Comparison of ENCODE assay signal across 8 cellular contexts in the genomic region with DNA sequence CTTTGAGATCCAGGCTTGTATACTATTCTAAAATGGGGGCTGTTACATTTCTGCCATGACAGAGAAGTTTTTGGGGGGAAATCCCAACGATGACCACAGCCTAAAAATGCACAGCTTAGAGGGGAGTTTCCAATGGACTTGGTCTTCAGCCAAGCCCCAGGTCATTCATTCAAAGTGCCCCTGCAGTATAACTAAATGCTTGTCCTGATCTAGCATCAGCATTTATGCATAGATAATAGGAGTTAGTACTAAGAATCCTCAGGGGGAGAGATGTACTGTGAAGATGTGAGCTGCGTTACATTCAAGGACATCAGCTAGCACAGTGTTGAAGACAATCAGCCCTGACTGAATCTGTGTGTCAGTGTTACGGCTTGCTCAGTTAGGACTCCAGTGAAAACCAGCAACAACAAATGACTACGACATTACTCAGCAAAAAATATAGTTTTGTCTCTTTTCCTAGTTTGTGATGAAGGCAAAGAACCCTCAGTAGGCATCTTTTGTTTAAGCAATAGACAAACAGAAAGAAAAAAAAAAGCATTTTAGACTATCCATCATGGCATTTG.
DNase-seq lines count a peak whose midpoint lies in the region; ATAC-seq and TF ChIP-seq lines count a peak whose summit lies in the region.

No MANE protein-coding gene starts in this region.

- H2AFZ ChIP-seq in GM23248: peak overlapping the region; percentile 71
- H2AFZ ChIP-seq in OCI-LY1 (ENCODE audit: low read length): peak overlapping the region; percentile 39

- H3K36me3 ChIP-seq in GM23248 (ENCODE audit: low read depth): no peaks in the 10 kb centered on the region
- no peaks in the 10 kb centered on the region for H3K36me3 ChIP-seq in OCI-LY1 (ENCODE audit: insufficient read depth, low read length)

- H3K9me2 ChIP-seq in GM23248 (ENCODE audit: insufficient read depth): no peaks in the 10 kb centered on the region
- H3K9me2 ChIP-seq in OCI-LY1 (ENCODE audit: low read depth, low read length): no peaks in the 10 kb centered on the region

- 20 to 27% methylated on average over 4 of the region's 4 CpGs for WGBS in GM23248 (ENCODE audit: low coverage in 1 of 2, low lambda C conversion rate in 2 of 2, missing lambda C conversion rate in 2 of 2), 2 experiments

- no peaks in the 10 kb centered on the region for H3K27me3 ChIP-seq in GM23248 (replicated peaks; ENCODE audit: insufficient read depth)
- no peaks in the 10 kb centered on the region for H3K27me3 ChIP-seq in OCI-LY1 (ENCODE audit: insufficient read depth, low read length)

- peaks cover 5% of the 10 kb centered on the region for H3K36me3 Mint-ChIP-seq in nephron progenitor cell (ENCODE audit: low read depth)

- no peak overlapping the region for H3K27ac Mint-ChIP-seq in nephron progenitor cell

- H4K20me1 ChIP-seq in GM23248 (ENCODE audit: insufficient read depth) (no peaks in the 10 kb centered on the region), OCI-LY1 (ENCODE audit: insufficient read depth, low read length) (no peaks in the 10 kb centered on the region)

- H3K4me3 ChIP-seq in GM23248 (no peak overlapping the region), OCI-LY1 (ENCODE audit: low read depth, low read length, poor library complexity, severe bottlenecking) (no peak overlapping the region)

- TF ChIP-seq CTCF in OCI-LY1 (IDR thresholded peaks at IDR 0.05; ENCODE audit: low read length): no peak
- TF ChIP-seq CTCF in nephron progenitor cell (IDR thresholded peaks at IDR 0.05): no peak

- H3K4me1 ChIP-seq in GM23248 (ENCODE audit: insufficient read depth) (peaks cover 34% of the 10 kb centered on the region), OCI-LY1 (ENCODE audit: insufficient read depth, low read length, severe bottlenecking) (peaks cover 39% of the 10 kb centered on the region)

- H3K4me2 ChIP-seq in GM23248 (ENCODE audit: unreplicated experiment) (peak overlapping the region; percentile 73), OCI-LY1 (ENCODE audit: low read length) (peak overlapping the region; percentile 48)

- no peaks in the 10 kb centered on the region for H3K9me3 ChIP-seq in GM23248 (ENCODE audit: low read depth)
- H3K9me3 ChIP-seq in OCI-LY1 (ENCODE audit: low read length): no peaks in the 10 kb centered on the region

- peak overlapping the region; percentile 76 for H3K9ac ChIP-seq in GM23248
- no peak overlapping the region; the same call in 1 of the 2 replicates for H3K9ac ChIP-seq in OCI-LY1 (ENCODE audit: low read length)

- no peak overlapping the region for H3K4me3 Mint-ChIP-seq in nephron progenitor cell

- intact Hi-C loops in Right ventricle myocardium inferior (cut with DNase I): no loop called here

- in situ Hi-C loops in GM23248 (cut with MboI): no loop called here

- peaks cover 5% of the 10 kb centered on the region for H3K27me3 Mint-ChIP-seq in nephron progenitor cell (ENCODE audit: low read depth, poor library complexity)

- ATAC-seq in GM18519 (IDR thresholded peaks at IDR 0.05; ENCODE audit: low FRiP score, unreplicated experiment) (peak; percentile 46), Right ventricle myocardium inferior (no peak)

- peak overlapping the region; percentile 96 for H3K27ac ChIP-seq in GM23248
- H3K27ac ChIP-seq in OCI-LY1 (ENCODE audit: low read depth, low read length, poor library complexity, severe bottlenecking): peak overlapping the region; percentile 70

- peaks cover 5% of the 10 kb centered on the region for H3K9me3 Mint-ChIP-seq in nephron progenitor cell

- DNase-seq in GM23248 (peak; percentile 80), lung microvascular endothelial cell (ENCODE audit: low read depth in 2 of 2) (peak; percentile 5 to 75), nephron progenitor cell (no peak), iPS-NIHi11 (ENCODE audit: low spot score) (no peak), Right ventricle myocardium inferior (ENCODE audit: missing footprints) (no peak), activated gamma-delta T cell (lab: John Stamatoyannopoulos, UW) (no peak)

- peaks cover 19% of the 10 kb centered on the region for H3K4me1 Mint-ChIP-seq in nephron progenitor cell

- no peaks in the 10 kb centered on the region for H3K79me2 ChIP-seq in GM23248 (ENCODE audit: insufficient read depth)
- no peaks in the 10 kb centered on the region for H3K79me2 ChIP-seq in OCI-LY1 (ENCODE audit: insufficient read depth, low read length)

- H3F3A ChIP-seq in GM23248 (ENCODE audit: insufficient read depth): peaks cover 20% of the 10 kb centered on the region
- H3F3A ChIP-seq in OCI-LY1 (ENCODE audit: insufficient read depth, low read length): no peaks in the 10 kb centered on the region

Comparison
In these comparisons a context has a peak if more than half of its experiments do, and no peak if none do; other contexts are left out.
1. DNase-seq: peak in GM23248 (single experiment) and lung microvascular endothelial cell (2 of 2); none in nephron progenitor cell (single experiment), iPS-NIHi11 (single experiment), Right ventricle myocardium inferior (single experiment) and activated gamma-delta T cell (single experiment).